Comparison of ENCODE assay signal across 13 cellular contexts in the genomic region with DNA sequence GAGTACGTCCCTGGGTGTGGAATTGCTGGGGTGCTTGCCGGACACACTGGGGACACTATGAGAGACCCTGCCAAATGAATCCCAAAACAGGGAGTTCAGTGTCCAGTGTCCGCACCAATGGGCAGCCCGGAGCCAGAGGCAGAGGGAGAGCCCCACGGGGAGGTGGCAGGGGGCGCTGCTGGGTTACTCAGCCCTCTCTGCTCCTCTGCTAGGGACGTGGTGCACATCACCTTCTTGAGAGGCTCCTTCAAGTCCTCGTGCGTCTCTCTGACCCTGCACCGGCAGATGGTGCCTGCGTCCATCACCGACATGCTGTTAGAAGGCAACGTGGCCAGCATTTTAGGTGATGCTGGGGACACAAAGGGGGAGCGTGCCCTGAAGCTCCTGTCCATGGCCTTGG. TPM values are rescaled to one million over a fixed set of nuclear protein-coding genes. Genes with fewer than 3 reads are reported as not detected.
DNase-seq lines count a peak whose midpoint lies in the region; ATAC-seq and TF ChIP-seq lines count a peak whose summit lies in the region.
"Had no signal": no experiment of that assay in that cellular context is flagged by ENCODE, and none has a peak within 500 bp of the region (broad histone marks: within the 10 kb centered on the region; RNA-seq: fewer than 3 reads in every experiment).

No MANE protein-coding gene starts in this region.

- no peak overlapping the region for H3K4me3 Mint-ChIP-seq in chondrocyte (ENCODE audit: unreplicated experiment)
- H3K4me3 Mint-ChIP-seq: central memory CD8-positive, alpha-beta T cell had no signal

- H3K27me3 ChIP-seq in MG63 (peaks cover 3% of the 10 kb centered on the region; the same call in 1 of the 2 replicates), neuronal stem cell (ENCODE audit: control insufficient read depth in 3 of 3, insufficient read depth in 3 of 3, low read depth in 1 of 3, low read length in 3 of 3) (peaks cover 0 to 2% (median 2%) of the 10 kb centered on the region in 3 experiments)

- H3K36me3 Mint-ChIP-seq in chondrocyte (ENCODE audit: low read depth) = no peaks in the 10 kb centered on the region

- peak; percentile 70 for DNase-seq in NCI-H82 (lab: John Stamatoyannopoulos, UW)
- DNase-seq in NCI-H82 treated with DMSO at 0.1 percent for 48 hours (lab: John Stamatoyannopoulos, UW; ENCODE audit: unreplicated experiment) = no peak
- DNase-seq in MG63 = peak; percentile 45
- DNase-seq in chondrocyte (ENCODE audit: low spot score) = no peak
- no peak for DNase-seq in neuronal stem cell (ENCODE audit: low spot score)
- no peak for DNase-seq in activated CD4-positive, alpha-beta T cell treated with anti-CD3 and anti-CD28 coated beads, Interleukin-2, amount 50 U/mL, for 48 hours
- DNase-seq in NCI-H1694 (lab: John Stamatoyannopoulos, UW) = no peak
- DNase-seq: activated CD4-positive, alpha-beta T cell treated with anti-CD3 and anti-CD28 coated beads, Interleukin-2, amount 50 U/mL, for 4 hours; NCI-H446 had no signal

- H2BK15ac ChIP-seq in neuronal stem cell (ENCODE audit: low read length) = no peak overlapping the region

- H2AFZ ChIP-seq in neuronal stem cell (ENCODE audit: low read length) = no peak overlapping the region

- H3K4me1 Mint-ChIP-seq in chondrocyte (ENCODE audit: low read depth) = no peaks in the 10 kb centered on the region
- H3K4me1 Mint-ChIP-seq: central memory CD8-positive, alpha-beta T cell had no signal

- no peaks in the 10 kb centered on the region for H3K9me3 Mint-ChIP-seq in chondrocyte (ENCODE audit: low read depth)
- H3K9me3 Mint-ChIP-seq: central memory CD8-positive, alpha-beta T cell had no signal

- H4K8ac ChIP-seq in neuronal stem cell (ENCODE audit: low read depth, low read length) = no peak overlapping the region

- H3K9me3 ChIP-seq in MG63 (no peaks in the 10 kb centered on the region), neuronal stem cell (replicated peaks in 1 of 2; ENCODE audit: control insufficient read depth in 2 of 2, insufficient read depth in 1 of 2, low read depth in 1 of 2, low read length in 2 of 2) (no peaks in the 10 kb centered on the region)

- H3K27ac ChIP-seq in neuronal stem cell (replicated peaks; ENCODE audit: low read length) = no peak overlapping the region
- H3K27ac ChIP-seq: C4-2B had no signal

- no peak overlapping the region for H3K4ac ChIP-seq in neuronal stem cell (ENCODE audit: low read length)

- peaks cover 16% of the 10 kb centered on the region for H3K27me3 Mint-ChIP-seq in chondrocyte (ENCODE audit: low read depth)

- H4K91ac ChIP-seq in neuronal stem cell (ENCODE audit: low read depth, low read length, poor library complexity) = no peak overlapping the region

- H2BK120ac ChIP-seq in neuronal stem cell (ENCODE audit: low read depth, low read length) = no peak overlapping the region

- no peak overlapping the region for H3K14ac ChIP-seq in neuronal stem cell (ENCODE audit: low read length)

- no peaks in the 10 kb centered on the region for H3K36me3 ChIP-seq in MG63
- peaks cover 0 to 2% of the 10 kb centered on the region in 2 donors for H3K36me3 ChIP-seq in neuronal stem cell (replicated peaks in 1 of 2; ENCODE audit: control insufficient read depth in 2 of 2, insufficient read depth in 2 of 2, low read length in 2 of 2)

- peak overlapping the region; percentile 18 for H2AK5ac ChIP-seq in neuronal stem cell (ENCODE audit: low read depth, low read length)

- H3K4me1 ChIP-seq in neuronal stem cell (ENCODE audit: control insufficient read depth in 2 of 2, insufficient read depth in 1 of 2, low read depth in 1 of 2, low read length in 2 of 2) = peaks cover 0 to 3% of the 10 kb centered on the region in 2 donors

- H3K9ac ChIP-seq in neuronal stem cell (ENCODE audit: low read depth, low read length, poor library complexity) = no peak overlapping the region

- no peak overlapping the region for H3K4me2 ChIP-seq in neuronal stem cell (ENCODE audit: insufficient read depth, low read length, poor library complexity, severe bottlenecking)

- no peak overlapping the region for H3K18ac ChIP-seq in neuronal stem cell (ENCODE audit: low read length)

- no peak overlapping the region for H3K27ac Mint-ChIP-seq in chondrocyte (ENCODE audit: unreplicated experiment)

- ATAC-seq in GM18511 (IDR thresholded peaks at IDR 0.05; ENCODE audit: unreplicated experiment) = no peak
- ATAC-seq: sciatic nerve had no signal

- H3K79me1 ChIP-seq in neuronal stem cell (ENCODE audit: low read depth, low read length) = no peaks in the 10 kb centered on the region

- no peak overlapping the region for H2BK12ac ChIP-seq in neuronal stem cell (ENCODE audit: low read length)

- no peak overlapping the region for H3K23ac ChIP-seq in neuronal stem cell (ENCODE audit: low read depth, low read length, poor library complexity)

- no peak overlapping the region for H2BK5ac ChIP-seq in neuronal stem cell (ENCODE audit: low read length)

- TF ChIP-seq CTCF in chondrocyte (IDR thresholded peaks at IDR 0.05) = peak; percentile 59

- H3K4me3 ChIP-seq in MG63 (no peak overlapping the region), neuronal stem cell (ENCODE audit: low read length in 2 of 2) (no peak overlapping the region)

- no CpG with 5 or more reads among the region's 14 CpGs for WGBS in neuronal stem cell (ENCODE audit: extremely low coverage in 2 of 2, insufficient read length in 2 of 2, insufficient replicate concordance in 1 of 2), 2 donors

RNA-seq across cellular contexts. Expression of gene STKLD1, which starts 20.8 kb away (rescaled TPM):
- total RNA-seq in MG63 (2014; rRNA removed; shearing (Covaris generic); ENCODE audit: low replicate concordance) = not detected in 2 replicates
- 1.2 to 1.9 TPM (median 1.8 TPM) in 3 replicates for total RNA-seq in chondrocyte
- polyA plus RNA-seq in neuronal stem cell (2013, experiment 1 of 2) = 1.9 TPM
- polyA plus RNA-seq in neuronal stem cell (2013, experiment 2 of 2) = 1.6 TPM

RNA-seq across cellular contexts. Expression of gene REXO4, which starts 20.9 kb away (rescaled TPM):
- 32.8 and 36.0 TPM in 2 replicates for total RNA-seq in MG63 (2014; rRNA removed; shearing (Covaris generic); ENCODE audit: low replicate concordance)
- total RNA-seq in chondrocyte = 15.0 to 19.3 TPM (median 16.8 TPM) in 3 replicates
- polyA plus RNA-seq in neuronal stem cell (2013, experiment 1 of 2) = 29.0 TPM
- 28.1 TPM for polyA plus RNA-seq in neuronal stem cell (2013, experiment 2 of 2)

RNA-seq across cellular contexts. Expression of gene SURF4, which starts 21.1 kb away (rescaled TPM):
- 301 and 417 TPM in 2 replicates for total RNA-seq in MG63 (2014; rRNA removed; shearing (Covaris generic); ENCODE audit: low replicate concordance)
- total RNA-seq in chondrocyte = 242 to 285 TPM (median 243 TPM) in 3 replicates
- 107 TPM for polyA plus RNA-seq in neuronal stem cell (2013, experiment 1 of 2)
- 106 TPM for polyA plus RNA-seq in neuronal stem cell (2013, experiment 2 of 2)

RNA-seq across cellular contexts. Expression of gene ADAMTS13, which starts 25.2 kb away (rescaled TPM):
- 1.1 and 2.0 TPM in 2 replicates for total RNA-seq in MG63 (2014; rRNA removed; shearing (Covaris generic); ENCODE audit: low replicate concordance)
- 5.5 to 9.5 TPM (median 5.7 TPM) in 3 replicates for total RNA-seq in chondrocyte
- polyA plus RNA-seq in neuronal stem cell (2013, experiment 1 of 2) = 4.0 TPM
- polyA plus RNA-seq in neuronal stem cell (2013, experiment 2 of 2) = 3.9 TPM

RNA-seq across cellular contexts. Expression of gene SURF2, which starts 40.6 kb away (rescaled TPM):
- 28.5 and 47.2 TPM in 2 replicates for total RNA-seq in MG63 (2014; rRNA removed; shearing (Covaris generic); ENCODE audit: low replicate concordance)
- total RNA-seq in chondrocyte = 12.5 to 13.3 TPM (median 13.2 TPM) in 3 replicates
- polyA plus RNA-seq in neuronal stem cell (2013, experiment 1 of 2) = 22.0 TPM
- polyA plus RNA-seq in neuronal stem cell (2013, experiment 2 of 2) = 22.0 TPM

Comparison
In these comparisons a context has a peak if more than half of its experiments do, and no peak if none do; other contexts are left out.
1. DNase-seq: peak in NCI-H82 (single experiment) and MG63 (single experiment); none in NCI-H82 treated with DMSO at 0.1 percent for 48 hours (single experiment), chondrocyte (single experiment), neuronal stem cell (single experiment), activated CD4-positive, alpha-beta T cell treated with anti-CD3 and anti-CD28 coated beads, Interleukin-2, amount 50 U/mL, for 48 hours (0 of 2) and NCI-H1694 (single experiment).